Comparison of ENCODE assay signal across 8 cellular contexts in the genomic region with DNA sequence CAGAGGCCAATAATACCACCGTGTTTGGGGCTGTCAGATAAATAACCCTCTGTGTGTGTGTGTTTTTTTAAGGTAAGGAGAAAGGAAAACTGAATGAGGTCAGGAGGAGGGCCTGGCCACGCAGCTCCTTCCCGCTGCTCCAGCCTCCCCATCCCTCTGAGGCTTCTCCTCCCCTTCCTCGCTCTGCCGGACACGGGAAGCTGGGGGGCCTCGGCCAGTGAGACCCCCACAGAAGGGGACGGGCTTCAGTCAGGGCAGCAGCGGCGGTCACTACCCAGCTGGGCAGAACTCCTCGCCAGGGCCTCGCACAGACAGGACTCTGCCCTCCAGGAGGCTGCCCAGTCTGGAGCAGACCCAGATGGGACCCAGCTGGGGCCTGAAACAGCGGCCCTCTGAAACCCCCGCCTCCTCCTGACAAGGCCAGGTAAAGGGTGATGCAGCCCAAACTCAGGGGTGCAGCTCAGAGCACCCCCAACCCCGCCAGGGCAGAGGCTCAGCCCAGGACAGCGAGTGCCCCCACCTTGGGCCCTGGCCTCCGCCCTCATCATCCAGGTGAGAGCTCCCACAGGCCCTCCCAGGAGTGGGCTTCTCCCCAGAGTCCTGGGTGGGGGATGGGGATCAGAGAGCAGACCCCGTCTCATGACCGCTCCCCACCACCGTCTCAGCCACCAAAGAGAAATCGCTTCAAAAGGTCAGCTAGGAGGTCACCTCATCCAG. TPM values are rescaled to one million over a fixed set of nuclear protein-coding genes. Genes with fewer than 3 reads are reported as not detected.
DNase-seq lines count a peak whose midpoint lies in the region; ATAC-seq and TF ChIP-seq lines count a peak whose summit lies in the region.

No MANE protein-coding gene starts in this region.

- H4K20me1 ChIP-seq in PC-3 (ENCODE audit: low read length) (no peaks in the 10 kb centered on the region; the same call in 1 of the 2 replicates), osteoblast (ENCODE audit: insufficient read depth, low read length) (no peaks in the 10 kb centered on the region)

- TF ChIP-seq CTCF in CD4-positive, alpha-beta T cell (IDR thresholded peaks at IDR 0.05), result peak; percentile 48
- TF ChIP-seq CTCF in PC-3 (conservative IDR thresholded peaks at IDR 0.05; ENCODE audit: low read depth, low read length) (no peak; the same call in 1 of the 2 replicates), fibroblast of pulmonary artery (IDR thresholded peaks at IDR 0.05; ENCODE audit: low read length, missing control alignments) (no peak), osteoblast (IDR thresholded peaks at IDR 0.05; ENCODE audit: extremely low read depth, low read depth, low read length) (no peak)

- ATAC-seq in CD4-positive, alpha-beta T cell (ENCODE audit: poor library complexity), result no peak
- ATAC-seq in PC-3, result no peak
- ATAC-seq in GM19351 (IDR thresholded peaks at IDR 0.05; ENCODE audit: unreplicated experiment), result no peak

- H3K27me3 ChIP-seq in CD4-positive, alpha-beta T cell (ENCODE audit: control insufficient read depth, insufficient read depth, low read length), result peaks cover 26% of the 10 kb centered on the region
- H3K27me3 ChIP-seq in PC-3 (ENCODE audit: low read length), result no peaks in the 10 kb centered on the region
- peaks cover 28% of the 10 kb centered on the region for H3K27me3 ChIP-seq in osteoblast (ENCODE audit: insufficient read depth, low read length)

- H3K4me3 Mint-ChIP-seq in CD4-positive, alpha-beta T cell, result peak overlapping the region; percentile 58

- no peaks in the 10 kb centered on the region for H3K9me2 ChIP-seq in PC-3 (replicated peaks; ENCODE audit: low read length)

- no peaks in the 10 kb centered on the region for H3K9me3 Mint-ChIP-seq in CD4-positive, alpha-beta T cell

- CTCF ChIA-PET in CD4-positive, alpha-beta T cell (lab: Charles Lee), result interaction anchor here (1.2 to 2.2 kb wide), 7 partner anchors 11 to 478 kb away, joined by 3 to 11 read pairs (median 4); a partner anchor contains a TSS
- CTCF ChIA-PET in PC-3 (lab: Charles Lee), result interaction anchor here (0.9 to 1.7 kb wide), 3 partner anchors 24 to 41 kb away, joined by 4 to 21 read pairs (median 4); a partner anchor contains a TSS

- H3F3A ChIP-seq in PC-3 (ENCODE audit: low read length, unreplicated experiment), result no peaks in the 10 kb centered on the region

- POLR2A ChIA-PET in CD4-positive, alpha-beta T cell (lab: Charles Lee), result interaction anchor here (0.7 to 1.8 kb wide), 2 partner anchors 24 to 41 kb away, joined by 3 to 16 read pairs; a partner anchor contains a TSS
- POLR2A ChIA-PET in PC-3 (lab: Charles Lee; ENCODE audit: unreplicated experiment), result no interaction called here

- H3K27ac ChIP-seq in CD4-positive, alpha-beta T cell (ENCODE audit: low read depth, low read length), result no peak overlapping the region
- H3K27ac ChIP-seq in PC-3 (ENCODE audit: low read length) (no peak overlapping the region), osteoblast (ENCODE audit: low read depth, low read length) (no peak overlapping the region)

- no peaks in the 10 kb centered on the region for H3K36me3 Mint-ChIP-seq in CD4-positive, alpha-beta T cell (ENCODE audit: low read depth)

- intact Hi-C loops in CD4-positive, alpha-beta T cell (cut with DNase I, micrococcal nuclease), result loop anchor here (1.0 to 5.0 kb wide), 4 partner anchors 23 to 626 kb away; no protein-coding TSS in a partner anchor
- intact Hi-C loops in PC-3 (cut with micrococcal nuclease), result no loop called here

- H3K9ac ChIP-seq in PC-3 (ENCODE audit: low read length), result no peak overlapping the region

- in situ Hi-C loops in KBM-7 (cut with MboI; ENCODE audit: low pct_unique_long_range_greater_than_20kb, low sequenced_read_pairs), result no loop called here

- H3K27ac Mint-ChIP-seq in CD4-positive, alpha-beta T cell, result no peak overlapping the region

- peaks cover 27% of the 10 kb centered on the region for H3K27me3 Mint-ChIP-seq in CD4-positive, alpha-beta T cell

- H3K4me3 ChIP-seq in PC-3 (ENCODE audit: low read length) (peak overlapping the region; percentile 84), fibroblast of pulmonary artery (replicated peaks; ENCODE audit: low read depth, low read length) (peak overlapping the region; percentile 24), osteoblast (ENCODE audit: insufficient read depth, low read length) (peak overlapping the region; percentile 60)

- no peaks in the 10 kb centered on the region for H3K9me3 ChIP-seq in CD4-positive, alpha-beta T cell (ENCODE audit: control insufficient read depth, low read length)
- H3K9me3 ChIP-seq in PC-3 (ENCODE audit: low read length) (no peaks in the 10 kb centered on the region), osteoblast (ENCODE audit: low read depth, low read length) (no peaks in the 10 kb centered on the region)

- no peak for DNase-seq in CD4-positive, alpha-beta T cell
- DNase-seq in PC-3 (no peak), fibroblast of pulmonary artery (ENCODE audit: low read depth) (no peak), osteoblast (ENCODE audit: insufficient read length, low spot score, missing footprints) (peak; percentile 95), KBM-7 (no peak), NCI-H146 (lab: John Stamatoyannopoulos, UW) (no peak), mucosa of gallbladder (ENCODE audit: low spot score) (no peak)

- H3K4me2 ChIP-seq in PC-3 (ENCODE audit: low read length) (peak overlapping the region; percentile 98), osteoblast (ENCODE audit: insufficient read depth, low read length) (peak overlapping the region; percentile 76)

- no TSS peak for BruUV-seq in PC-3 (replicated peaks; lab: Mats Ljungman, UMichigan)

- H3K4me1 Mint-ChIP-seq in CD4-positive, alpha-beta T cell (ENCODE audit: low read depth), result peaks cover 5% of the 10 kb centered on the region

- peaks cover 21% of the 10 kb centered on the region for H3K79me2 ChIP-seq in PC-3 (ENCODE audit: low read length)
- no peaks in the 10 kb centered on the region for H3K79me2 ChIP-seq in osteoblast (ENCODE audit: insufficient read depth, low read length)

- H3K36me3 ChIP-seq in PC-3 (ENCODE audit: low read depth, low read length), result peaks cover 43% of the 10 kb centered on the region
- no peaks in the 10 kb centered on the region for H3K36me3 ChIP-seq in osteoblast (ENCODE audit: insufficient read depth, low read length)

- H2AFZ ChIP-seq in PC-3 (ENCODE audit: low read length), result no peak overlapping the region
- H2AFZ ChIP-seq in osteoblast (ENCODE audit: low read length), result peak overlapping the region; percentile 51

- peaks cover 14% of the 10 kb centered on the region for H3K4me1 ChIP-seq in PC-3 (ENCODE audit: insufficient read depth, low read length)
- H3K4me1 ChIP-seq in osteoblast (ENCODE audit: insufficient read depth, low read length), result peaks cover 4% of the 10 kb centered on the region

RNA-seq across cellular contexts. Expression of a gene that starts 2.3 kb away (rescaled TPM):
- total RNA-seq in CD4-positive, alpha-beta T cell, result 1 to 10 TPM in 1 of 2 experiments, under 1 TPM in 1; 0.92 to 1.1 TPM
- total RNA-seq in PC-3 (2014; rRNA removed), result 463 and 559 TPM in 2 replicates
- total RNA-seq in osteoblast, result not detected in 2 replicates
- total RNA-seq in mucosa of gallbladder, result 56.3 TPM

RNA-seq across cellular contexts. Expression of a gene that starts 24.0 kb away (rescaled TPM):
- 100 to 1,000 TPM; 249 to 251 TPM for total RNA-seq in CD4-positive, alpha-beta T cell
- total RNA-seq in PC-3 (2014; rRNA removed) (245 and 256 TPM in 2 replicates), osteoblast (52.2 and 85.4 TPM in 2 replicates), mucosa of gallbladder (793 TPM)

RNA-seq across cellular contexts. Expression of a gene that starts 24.1 kb away (rescaled TPM):
- not detected for total RNA-seq in CD4-positive, alpha-beta T cell
- not detected in 2 replicates for total RNA-seq in PC-3 (2014; rRNA removed)
- 0.36 TPM in 1 of 2 replicates, not detected in the other for total RNA-seq in osteoblast
- total RNA-seq in mucosa of gallbladder, result 0.46 TPM

RNA-seq across cellular contexts. Expression of a gene that starts 40.6 kb away (rescaled TPM):
- under 1 TPM; 0.19 to 0.22 TPM for total RNA-seq in CD4-positive, alpha-beta T cell
- total RNA-seq in PC-3 (2014; rRNA removed) (11.1 and 15.1 TPM in 2 replicates), osteoblast (under 0.01 TPM in 1 of 2 replicates, not detected in the other), mucosa of gallbladder (11.0 TPM)

RNA-seq across cellular contexts. Expression of a gene that starts 51.0 kb away (rescaled TPM):
- not detected for total RNA-seq in CD4-positive, alpha-beta T cell
- total RNA-seq in PC-3 (2014; rRNA removed) (0.22 and 0.63 TPM in 2 replicates), osteoblast (not detected in 2 replicates), mucosa of gallbladder (not detected)

Comparison
In these comparisons a context has a peak if more than half of its experiments do, and no peak if none do; other contexts are left out.
1. H3K4me3 ChIP-seq: peak in every context shown above with its lines; median percentile 84 in PC-3; 60 in osteoblast; 24 in fibroblast of pulmonary artery.
2. RNA of a gene that starts 2.3 kb away (total RNA-seq): 463 to 559 TPM in PC-3 and 56.3 TPM in mucosa of gallbladder (single experiment); 0.92 to 1.1 TPM in CD4-positive, alpha-beta T cell and not detected in osteoblast; every median in the first group is over 10 times any median in the second.